ENCODE assay signal across 23 cellular contexts in genomic region chr13:70816853-70817252, GRCh38.
"Had no signal": no experiment of that assay in that cellular context is flagged by ENCODE, and none has a peak within 500 bp of the region (broad histone marks: within the 10 kb centered on the region; RNA-seq: fewer than 3 reads in every experiment).

No MANE protein-coding gene starts in this region.

- H3K4me1 Mint-ChIP-seq: activated naive CD4-positive, alpha-beta T cell treated with anti-CD3 and anti-CD28 coated beads, Interleukin-2, amount 10 ng/mL, durations not matched to agents 7 days and 5 days; activated naive CD8-positive, alpha-beta T cell treated with anti-CD3 and anti-CD28 coated beads, Interleukin-2, amount 10 ng/mL, durations not matched to agents 7 days and 5 days; brain; nephron had no signal

- H3K4me3 Mint-ChIP-seq: activated naive CD4-positive, alpha-beta T cell treated with anti-CD3 and anti-CD28 coated beads, Interleukin-2, amount 10 ng/mL, durations not matched to agents 7 days and 5 days; activated naive CD8-positive, alpha-beta T cell treated with anti-CD3 and anti-CD28 coated beads, Interleukin-2, amount 10 ng/mL, durations not matched to agents 7 days and 5 days; activated T-cell treated with anti-CD3 and anti-CD28 coated beads, Interleukin-2, amount 50 U/mL, for 24 hours; brain; nephron had no signal

- H3K36me3 ChIP-seq: heart right ventricle, left lung, pancreas, prostate gland, tibial nerve, WERI-Rb-1 had no signal

- FAIRE-seq: endothelial cell of umbilical vein, pancreas had no signal

- H3K27me3 Mint-ChIP-seq: activated naive CD4-positive, alpha-beta T cell treated with anti-CD3 and anti-CD28 coated beads, Interleukin-2, amount 10 ng/mL, durations not matched to agents 7 days and 5 days; activated naive CD8-positive, alpha-beta T cell treated with anti-CD3 and anti-CD28 coated beads, Interleukin-2, amount 10 ng/mL, durations not matched to agents 7 days and 5 days; activated T-cell treated with anti-CD3 and anti-CD28 coated beads, Interleukin-2, amount 50 U/mL, for 24 hours; brain had no signal

- H3K27me3 ChIP-seq: heart right ventricle, left lung, pancreas, tibial nerve had no signal

- H3K9me3 ChIP-seq: heart right ventricle, left lung, pancreas, prostate gland, tibial nerve had no signal

- H3K27ac Mint-ChIP-seq: activated naive CD4-positive, alpha-beta T cell treated with anti-CD3 and anti-CD28 coated beads, Interleukin-2, amount 10 ng/mL, durations not matched to agents 7 days and 5 days; activated naive CD8-positive, alpha-beta T cell treated with anti-CD3 and anti-CD28 coated beads, Interleukin-2, amount 10 ng/mL, durations not matched to agents 7 days and 5 days; activated T-cell treated with anti-CD3 and anti-CD28 coated beads, Interleukin-2, amount 50 U/mL, for 24 hours; brain; nephron had no signal

- H3K4me3 ChIP-seq: heart right ventricle, left lung, lung, pancreas, prostate gland, tibial nerve had no signal

- H3K9me3 Mint-ChIP-seq: activated naive CD4-positive, alpha-beta T cell treated with anti-CD3 and anti-CD28 coated beads, Interleukin-2, amount 10 ng/mL, durations not matched to agents 7 days and 5 days; activated T-cell treated with anti-CD3 and anti-CD28 coated beads, Interleukin-2, amount 50 U/mL, for 24 hours had no signal

- H3K4me1 ChIP-seq: heart right ventricle, left lung, pancreas, prostate gland, tibial nerve had no signal

- H3K36me3 Mint-ChIP-seq: activated naive CD4-positive, alpha-beta T cell treated with anti-CD3 and anti-CD28 coated beads, Interleukin-2, amount 10 ng/mL, durations not matched to agents 7 days and 5 days; activated naive CD8-positive, alpha-beta T cell treated with anti-CD3 and anti-CD28 coated beads, Interleukin-2, amount 10 ng/mL, durations not matched to agents 7 days and 5 days; brain had no signal

- H3K27ac ChIP-seq: heart right ventricle, left lung, pancreas, prostate gland, tibial nerve, WERI-Rb-1 had no signal

- DNase-seq: activated CD4-positive, alpha-beta T cell treated with anti-CD3 and anti-CD28 coated beads for 48 hours; activated CD4-positive, alpha-beta T cell treated with anti-CD3 and anti-CD28 coated beads, Interleukin-2, amount 50 U/mL, for 48 hours; activated CD8-positive, alpha-beta memory T cell treated with anti-CD3 and anti-CD28 coated beads, Interleukin-2, amount 50 U/mL, for 4 hours; activated gamma-delta T cell; activated naive CD4-positive, alpha-beta T cell treated with anti-CD3 and anti-CD28 coated beads, Interleukin-2, amount 10 ng/mL, durations not matched to agents 7 days and 5 days; activated naive CD8-positive, alpha-beta T cell treated with anti-CD3 and anti-CD28 coated beads, Interleukin-2, amount 10 ng/mL, durations not matched to agents 7 days and 5 days; activated T-cell treated with anti-CD3 and anti-CD28 coated beads, Interleukin-2, amount 50 U/mL, for 24 hours; amygdala; cortex of kidney; foreskin melanocyte; heart right ventricle; left lung; pancreas; retina; stimulated activated CD4-positive, alpha-beta T cell treated with anti-CD3 and anti-CD28 coated beads, Interleukin-15, amount 100 ng/mL, for 24 hours; stimulated activated naive CD4-positive, alpha-beta T cell; WERI-Rb-1 had no signal
